In genomic region chr17:34313164-34313563, GRCh38 we compare ENCODE assay signal across 28 cellular contexts. TPM values are rescaled to one million over a fixed set of nuclear protein-coding genes. Genes with fewer than 3 reads are reported as not detected.
A peak's percentile ranks its signal among the peaks of the same experiment; 100 is the strongest.
DNase-seq lines count a peak whose midpoint lies in the region; ATAC-seq and TF ChIP-seq lines count a peak whose summit lies in the region.
"Had no signal": no experiment of that assay in that cellular context is flagged by ENCODE, and none has a peak within 500 bp of the region (broad histone marks: within the 10 kb centered on the region; RNA-seq: fewer than 3 reads in every experiment).

No MANE protein-coding gene starts in this region.

- CTCF ChIA-PET in activated CD4-positive, alpha-beta T cell treated with anti-CD3 and anti-CD28 coated beads, Interleukin-2, amount 10 ng/mL, durations not matched to agents 7 days and 5 days (lab: Charles Lee), result no interaction called here

- no peak overlapping the region for H3K4me3 ChIP-seq in heart left ventricle
- no peak overlapping the region for H3K4me3 ChIP-seq in skeletal muscle cell (ENCODE audit: low read depth, low read length)
- no peak overlapping the region for H3K4me3 ChIP-seq in Karpas-422 (ENCODE audit: low read length)
- H3K4me3 ChIP-seq: GM23338, psoas muscle, spleen, suprapubic skin had no signal

- no peak overlapping the region for H3K27ac Mint-ChIP-seq in activated CD4-positive, alpha-beta T cell treated with anti-CD3 and anti-CD28 coated beads, Interleukin-2, amount 10 ng/mL, durations not matched to agents 7 days and 5 days
- H3K27ac Mint-ChIP-seq: activated CD4-positive, alpha-beta T cell treated with anti-CD3 and anti-CD28 coated beads for 36 hours; activated naive CD8-positive, alpha-beta T cell treated with anti-CD3 and anti-CD28 coated beads, Interleukin-2, amount 10 ng/mL, durations not matched to agents 7 days and 5 days; activated T-helper 17 cell treated with anti-CD3 and anti-CD28 coated beads, Interleukin-2, amount 50 U/mL, for 72 hours; CD8-positive, alpha-beta T cell; GM23338 had no signal

- TF ChIP-seq CTCF in heart left ventricle (IDR thresholded peaks at IDR 0.05), result no peak

- WGBS in heart left ventricle, 4 donors, result 82 to 87% (median 85%) methylated on average over 4 of the region's 4 CpGs

- no peaks in the 10 kb centered on the region for H3K9me2 ChIP-seq in Karpas-422 (replicated peaks; ENCODE audit: insufficient read depth, low read length)

- peak in 3 of 4 donors; percentile 62 to 87 (median 65) for ATAC-seq in heart left ventricle
- ATAC-seq in GM21723 (IDR thresholded peaks at IDR 0.05; ENCODE audit: unreplicated experiment), result no peak
- ATAC-seq: activated CD4-positive, alpha-beta T cell treated with anti-CD3 and anti-CD28 coated beads for 36 hours; activated T-helper 17 cell treated with anti-CD3 and anti-CD28 coated beads, Interleukin-2, amount 50 U/mL, for 72 hours; CD8-positive, alpha-beta T cell; GM23338 had no signal

- H3K36me3 ChIP-seq in heart left ventricle (no peaks in the 10 kb centered on the region), Karpas-422 (ENCODE audit: insufficient read depth, low read length) (no peaks in the 10 kb centered on the region)
- H3K36me3 ChIP-seq: brain microvascular endothelial cell, spleen, suprapubic skin had no signal

- no peak overlapping the region for H2AFZ ChIP-seq in Karpas-422 (ENCODE audit: low read length)
- H2AFZ ChIP-seq: GM23338 had no signal

- H3K9me3 ChIP-seq in heart left ventricle, result no peaks in the 10 kb centered on the region
- no peaks in the 10 kb centered on the region for H3K9me3 ChIP-seq in Karpas-422 (ENCODE audit: low read length)
- H3K9me3 ChIP-seq: psoas muscle, spleen, suprapubic skin had no signal

- intact Hi-C loops in heart left ventricle (cut with DNase I), result no loop called here

- H4K20me1 ChIP-seq in Karpas-422 (ENCODE audit: insufficient read depth, low read depth, low read length), result no peaks in the 10 kb centered on the region

- H3K79me2 ChIP-seq in Karpas-422 (ENCODE audit: low read length), result no peaks in the 10 kb centered on the region

- peak; percentile 25 for DNase-seq in EL
- peak; percentile 44 for DNase-seq in dedifferentiated amniotic fluid mesenchymal stem cell (ENCODE audit: extremely low spot score)
- DNase-seq in heart left ventricle, result no peak
- peak; percentile 7 for DNase-seq in skeletal muscle cell (ENCODE audit: low read depth)
- DNase-seq in activated CD4-positive, alpha-beta T cell treated with anti-CD3 and anti-CD28 coated beads, Interleukin-2, amount 10 ng/mL, durations not matched to agents 7 days and 5 days, result no peak
- no peak for DNase-seq in Karpas-422
- DNase-seq in NCI-H2107 (lab: John Stamatoyannopoulos, UW), result no peak
- DNase-seq: activated CD4-positive, alpha-beta T cell treated with anti-CD3 and anti-CD28 coated beads for 36 hours; activated naive CD8-positive, alpha-beta T cell treated with anti-CD3 and anti-CD28 coated beads, Interleukin-2, amount 10 ng/mL, durations not matched to agents 7 days and 5 days; brain microvascular endothelial cell; CD8-positive, alpha-beta T cell; DMS79; erythroblast; midbrain; NCI-H1092 treated with DMSO at 0.1 percent for 48 hours; NCI-H2081 treated with DMSO at 0.1 percent for 48 hours; NCI-H510A treated with DMSO at 0.1 percent for 48 hours; psoas muscle; spleen; stimulated activated CD8-positive, alpha-beta memory T cell treated with anti-CD3 and anti-CD28 coated beads, Interleukin-4, amount 100 ng/mL, for 48 hours had no signal

- no peaks in the 10 kb centered on the region for H3K9me3 Mint-ChIP-seq in activated CD4-positive, alpha-beta T cell treated with anti-CD3 and anti-CD28 coated beads, Interleukin-2, amount 10 ng/mL, durations not matched to agents 7 days and 5 days
- H3K9me3 Mint-ChIP-seq: activated naive CD8-positive, alpha-beta T cell treated with anti-CD3 and anti-CD28 coated beads, Interleukin-2, amount 10 ng/mL, durations not matched to agents 7 days and 5 days; activated T-helper 17 cell treated with anti-CD3 and anti-CD28 coated beads, Interleukin-2, amount 50 U/mL, for 72 hours; CD8-positive, alpha-beta T cell; GM23338 had no signal

- H3K27ac ChIP-seq in heart left ventricle (peak overlapping the region in 11 of 12 donors; percentile 4 to 86 (median 51)), Karpas-422 (ENCODE audit: low read length) (no peak overlapping the region)
- H3K27ac ChIP-seq: brain microvascular endothelial cell, psoas muscle, RWPE1 had no signal

- H3K4me1 Mint-ChIP-seq in activated CD4-positive, alpha-beta T cell treated with anti-CD3 and anti-CD28 coated beads, Interleukin-2, amount 10 ng/mL, durations not matched to agents 7 days and 5 days, result peaks cover 3% of the 10 kb centered on the region
- H3K4me1 Mint-ChIP-seq: activated CD4-positive, alpha-beta T cell treated with anti-CD3 and anti-CD28 coated beads for 36 hours; activated T-helper 17 cell treated with anti-CD3 and anti-CD28 coated beads, Interleukin-2, amount 50 U/mL, for 72 hours; GM23338 had no signal

- H3K9ac ChIP-seq in Karpas-422 (ENCODE audit: low read length), result no peak overlapping the region

- POLR2A ChIA-PET in activated CD4-positive, alpha-beta T cell treated with anti-CD3 and anti-CD28 coated beads, Interleukin-2, amount 10 ng/mL, durations not matched to agents 7 days and 5 days (lab: Charles Lee), result no interaction called here

- no peaks in the 10 kb centered on the region for H3K36me3 Mint-ChIP-seq in activated CD4-positive, alpha-beta T cell treated with anti-CD3 and anti-CD28 coated beads, Interleukin-2, amount 10 ng/mL, durations not matched to agents 7 days and 5 days (ENCODE audit: low read depth)
- H3K36me3 Mint-ChIP-seq: activated naive CD8-positive, alpha-beta T cell treated with anti-CD3 and anti-CD28 coated beads, Interleukin-2, amount 10 ng/mL, durations not matched to agents 7 days and 5 days; CD8-positive, alpha-beta T cell had no signal

- H3K4me2 ChIP-seq in Karpas-422 (ENCODE audit: low read depth, low read length, poor library complexity, severe bottlenecking), result no peak overlapping the region
- H3K4me2 ChIP-seq: GM23338 had no signal

- peaks cover 0 to 53% (median 16%) of the 10 kb centered on the region in 12 donors for H3K4me1 ChIP-seq in heart left ventricle
- H3K4me1 ChIP-seq in Karpas-422 (ENCODE audit: low read length), result no peaks in the 10 kb centered on the region

- TF ChIP-seq POLR2A in heart left ventricle (IDR thresholded peaks at IDR 0.05), result no peak

- H3K27me3 Mint-ChIP-seq in activated CD4-positive, alpha-beta T cell treated with anti-CD3 and anti-CD28 coated beads, Interleukin-2, amount 10 ng/mL, durations not matched to agents 7 days and 5 days, result peaks cover 35% of the 10 kb centered on the region

- no peaks in the 10 kb centered on the region for H3K27me3 ChIP-seq in heart left ventricle
- H3K27me3 ChIP-seq in Karpas-422 (ENCODE audit: low read length), result no peaks in the 10 kb centered on the region
- H3K27me3 ChIP-seq: brain microvascular endothelial cell, suprapubic skin had no signal

- H3K4me3 Mint-ChIP-seq in activated CD4-positive, alpha-beta T cell treated with anti-CD3 and anti-CD28 coated beads, Interleukin-2, amount 10 ng/mL, durations not matched to agents 7 days and 5 days, result no peak overlapping the region
- H3K4me3 Mint-ChIP-seq: activated CD4-positive, alpha-beta T cell treated with anti-CD3 and anti-CD28 coated beads for 36 hours; activated naive CD8-positive, alpha-beta T cell treated with anti-CD3 and anti-CD28 coated beads, Interleukin-2, amount 10 ng/mL, durations not matched to agents 7 days and 5 days; activated T-helper 17 cell treated with anti-CD3 and anti-CD28 coated beads, Interleukin-2, amount 50 U/mL, for 72 hours; CD8-positive, alpha-beta T cell; GM23338 had no signal

RNA-seq across cellular contexts. Expression of gene CCL8, which starts 6.1 kb away (rescaled TPM):
- total RNA-seq in heart left ventricle, result 10 to 100 TPM in 1 of 9 donors, 1 to 10 TPM in 2, under 1 TPM in 2, not detected in 4; 0.81 to 44.3 (median 3.1) TPM
- polyA plus RNA-seq in heart left ventricle, result under 1 TPM in 1 of 2 donors, not detected in 1; 0.15 TPM
- not detected for total RNA-seq in activated CD4-positive, alpha-beta T cell treated with anti-CD3 and anti-CD28 coated beads, Interleukin-2, amount 10 ng/mL, durations not matched to agents 7 days and 5 days
- total RNA-seq in Karpas-422 (2014; rRNA removed; shearing (Covaris generic); ENCODE audit: low replicate concordance), result not detected in 2 replicates
- total RNA-seq: activated CD4-positive, alpha-beta T cell treated with anti-CD3 and anti-CD28 coated beads for 36 hours; activated naive CD8-positive, alpha-beta T cell treated with anti-CD3 and anti-CD28 coated beads, Interleukin-2, amount 10 ng/mL, durations not matched to agents 7 days and 5 days; activated T-helper 17 cell treated with anti-CD3 and anti-CD28 coated beads, Interleukin-2, amount 50 U/mL, for 72 hours; CD8-positive, alpha-beta T cell; GM23338; HT-29 had no signal
- polyA plus RNA-seq: GM23338, neural cell had no signal

RNA-seq across cellular contexts. Expression of gene CCL11, which starts 27.6 kb away (rescaled TPM):
- total RNA-seq in heart left ventricle, result 10 to 100 TPM in 3 of 9 donors, 1 to 10 TPM in 4, under 1 TPM in 2; 0.23 to 43.1 (median 2.4) TPM
- polyA plus RNA-seq in heart left ventricle, result 1 to 10 TPM; 2.0 to 3.0 TPM
- total RNA-seq in activated CD4-positive, alpha-beta T cell treated with anti-CD3 and anti-CD28 coated beads, Interleukin-2, amount 10 ng/mL, durations not matched to agents 7 days and 5 days, result not detected
- total RNA-seq in Karpas-422 (2014; rRNA removed; shearing (Covaris generic); ENCODE audit: low replicate concordance), result not detected in 2 replicates
- total RNA-seq: activated CD4-positive, alpha-beta T cell treated with anti-CD3 and anti-CD28 coated beads for 36 hours; activated naive CD8-positive, alpha-beta T cell treated with anti-CD3 and anti-CD28 coated beads, Interleukin-2, amount 10 ng/mL, durations not matched to agents 7 days and 5 days; activated T-helper 17 cell treated with anti-CD3 and anti-CD28 coated beads, Interleukin-2, amount 50 U/mL, for 72 hours; CD8-positive, alpha-beta T cell; GM23338; HT-29; suprapubic skin had no signal
- polyA plus RNA-seq: GM23338, neural cell, psoas muscle had no signal

RNA-seq across cellular contexts. Expression of gene CCL13, which starts 43.1 kb away (rescaled TPM):
- total RNA-seq in heart left ventricle, result 10 to 100 TPM in 1 of 9 donors, 1 to 10 TPM in 3, under 1 TPM in 3, not detected in 2; 0.29 to 98.0 (median 1.2) TPM
- 1 to 10 TPM in 1 of 2 donors, under 1 TPM in 1; 0.36 to 1.1 TPM for polyA plus RNA-seq in heart left ventricle
- total RNA-seq in activated CD4-positive, alpha-beta T cell treated with anti-CD3 and anti-CD28 coated beads, Interleukin-2, amount 10 ng/mL, durations not matched to agents 7 days and 5 days, result not detected
- not detected in 2 replicates for total RNA-seq in Karpas-422 (2014; rRNA removed; shearing (Covaris generic); ENCODE audit: low replicate concordance)
- total RNA-seq: activated CD4-positive, alpha-beta T cell treated with anti-CD3 and anti-CD28 coated beads for 36 hours; activated naive CD8-positive, alpha-beta T cell treated with anti-CD3 and anti-CD28 coated beads, Interleukin-2, amount 10 ng/mL, durations not matched to agents 7 days and 5 days; activated T-helper 17 cell treated with anti-CD3 and anti-CD28 coated beads, Interleukin-2, amount 50 U/mL, for 72 hours; CD8-positive, alpha-beta T cell; GM23338; HT-29; spleen had no signal
- polyA plus RNA-seq: GM23338, neural cell had no signal

RNA-seq across cellular contexts. Expression of gene CCL7, which starts 43.1 kb away (rescaled TPM):
- 1 to 10 TPM in 1 of 9 donors, not detected in 8; 3.4 TPM for total RNA-seq in heart left ventricle
- under 1 TPM in 1 of 2 donors, not detected in 1; 0.36 TPM for polyA plus RNA-seq in heart left ventricle
- total RNA-seq in activated CD4-positive, alpha-beta T cell treated with anti-CD3 and anti-CD28 coated beads, Interleukin-2, amount 10 ng/mL, durations not matched to agents 7 days and 5 days, result not detected
- total RNA-seq in Karpas-422 (2014; rRNA removed; shearing (Covaris generic); ENCODE audit: low replicate concordance), result not detected in 2 replicates
- total RNA-seq: activated CD4-positive, alpha-beta T cell treated with anti-CD3 and anti-CD28 coated beads for 36 hours; activated naive CD8-positive, alpha-beta T cell treated with anti-CD3 and anti-CD28 coated beads, Interleukin-2, amount 10 ng/mL, durations not matched to agents 7 days and 5 days; activated T-helper 17 cell treated with anti-CD3 and anti-CD28 coated beads, Interleukin-2, amount 50 U/mL, for 72 hours; CD8-positive, alpha-beta T cell; GM23338; HT-29; spleen had no signal
- polyA plus RNA-seq: GM23338, neural cell, spleen had no signal

RNA-seq across cellular contexts. Expression of gene CCL1, which starts 49.9 kb away (rescaled TPM):
- total RNA-seq in heart left ventricle, result not detected
- polyA plus RNA-seq in heart left ventricle, result not detected
- under 1 TPM; 0.87 TPM for total RNA-seq in activated CD4-positive, alpha-beta T cell treated with anti-CD3 and anti-CD28 coated beads, Interleukin-2, amount 10 ng/mL, durations not matched to agents 7 days and 5 days
- not detected in 2 replicates for total RNA-seq in Karpas-422 (2014; rRNA removed; shearing (Covaris generic); ENCODE audit: low replicate concordance)
- total RNA-seq: activated naive CD8-positive, alpha-beta T cell treated with anti-CD3 and anti-CD28 coated beads, Interleukin-2, amount 10 ng/mL, durations not matched to agents 7 days and 5 days; CD8-positive, alpha-beta T cell; GM23338; HT-29; psoas muscle; spleen; suprapubic skin had no signal
- polyA plus RNA-seq: AG04450, GM23338, neural cell, psoas muscle, spleen had no signal

Comparison
In these comparisons a context has a peak if more than half of its experiments do, and no peak if none do; other contexts are left out.
1. DNase-seq: peak in EL (single experiment), dedifferentiated amniotic fluid mesenchymal stem cell (single experiment) and skeletal muscle cell (single experiment); none in heart left ventricle (0 of 5), activated CD4-positive, alpha-beta T cell treated with anti-CD3 and anti-CD28 coated beads, Interleukin-2, amount 10 ng/mL, durations not matched to agents 7 days and 5 days (single experiment), Karpas-422 (single experiment) and NCI-H2107 (single experiment).